Comparison of ENCODE assay signal across 25 cellular contexts in the genomic region with DNA sequence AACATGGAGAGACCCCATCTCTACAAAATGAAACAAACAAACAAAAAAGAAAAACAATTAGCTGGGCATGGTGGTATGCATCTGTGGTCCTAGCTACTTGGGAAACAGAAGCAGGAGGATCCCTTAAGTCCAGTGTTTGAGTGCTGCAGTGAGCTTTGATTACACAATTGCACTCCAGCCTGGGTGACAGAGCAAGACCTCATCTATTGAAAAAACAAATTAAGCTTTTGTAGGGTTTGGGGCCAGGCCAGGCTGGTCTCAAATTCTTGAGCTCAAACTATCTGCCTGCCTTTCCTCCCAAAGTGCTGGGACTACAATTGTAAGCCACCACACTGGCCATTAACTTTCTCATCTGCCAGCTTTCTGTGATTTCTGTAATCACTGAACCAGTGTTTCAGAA. TPM values are rescaled to one million over a fixed set of nuclear protein-coding genes. Genes with fewer than 3 reads are reported as not detected.
DNase-seq lines count a peak whose midpoint lies in the region; ATAC-seq and TF ChIP-seq lines count a peak whose summit lies in the region.
"Had no signal": no experiment of that assay in that cellular context is flagged by ENCODE, and none has a peak within 500 bp of the region (broad histone marks: within the 10 kb centered on the region; RNA-seq: fewer than 3 reads in every experiment).

No MANE protein-coding gene starts in this region.

- H3K4me3 ChIP-seq in AG10803 (ENCODE audit: low read length): no peak overlapping the region
- no peak overlapping the region for H3K4me3 ChIP-seq in MG63
- peak overlapping the region in 2 of 59 donors; percentile 31 to 38 for H3K4me3 ChIP-seq in dorsolateral prefrontal cortex
- no peak overlapping the region for H3K4me3 ChIP-seq in left lung
- H3K4me3 ChIP-seq: heart right ventricle, thoracic aorta, vagina had no signal

- H3K4me1 Mint-ChIP-seq in HFFc6 (ENCODE audit: low read depth): peaks cover 25% of the 10 kb centered on the region
- H3K4me1 Mint-ChIP-seq: CD14-positive monocyte had no signal

- intact Hi-C loops in dorsolateral prefrontal cortex (cut with DNase I) (loop anchor here in 1 of 2 donors (5.0 kb wide), 1 partner anchor 60 kb away; a partner anchor contains a TSS), left lung (cut with DNase I) (no loop called here)

- H3K4me1 ChIP-seq in left lung: no peaks in the 10 kb centered on the region

- H3K27ac ChIP-seq in dorsolateral prefrontal cortex (peak overlapping the region in 58 of 59 donors; percentile 17 to 96 (median 86)), left lung (no peak overlapping the region)
- H3K27ac ChIP-seq: thoracic aorta, vagina had no signal

- H3K36me3 Mint-ChIP-seq in HFFc6 (ENCODE audit: low read depth): peaks cover 31% of the 10 kb centered on the region

- H3K9me3 ChIP-seq in MG63 (no peaks in the 10 kb centered on the region), left lung (no peaks in the 10 kb centered on the region)
- H3K9me3 ChIP-seq: heart right ventricle, thoracic aorta, vagina had no signal

- CTCF ChIA-PET in HEK293T (lab: Yijun Ruan, JAX): interaction anchor here (0.7 to 1.6 kb wide), 2 partner anchors 27 to 100 kb away, joined by 3 to 6 read pairs; a partner anchor contains a TSS

- no peak overlapping the region for H3K4me3 Mint-ChIP-seq in HFFc6
- H3K4me3 Mint-ChIP-seq: activated CD4-positive, alpha-beta memory T cell treated with anti-CD3 and anti-CD28 coated beads for 36 hours; activated naive CD8-positive, alpha-beta T cell treated with anti-CD3 and anti-CD28 coated beads, Interleukin-2, amount 50 U/mL, for 24 hours; CD14-positive monocyte; stimulated activated naive B cell treated with anti-CD40 and anti-IgM and Interleukin-4, amounts not matched to agents 10 μg/mL and 1 μg/mL and 100 μg/mL, for 72 hours had no signal

- H3K27me3 Mint-ChIP-seq in HFFc6 (ENCODE audit: insufficient read depth): no peaks in the 10 kb centered on the region
- H3K27me3 Mint-ChIP-seq: activated CD4-positive, alpha-beta memory T cell treated with anti-CD3 and anti-CD28 coated beads for 36 hours; activated naive CD8-positive, alpha-beta T cell treated with anti-CD3 and anti-CD28 coated beads, Interleukin-2, amount 50 U/mL, for 24 hours; stimulated activated naive B cell treated with anti-CD40 and anti-IgM and Interleukin-4, amounts not matched to agents 10 μg/mL and 1 μg/mL and 100 μg/mL, for 72 hours had no signal

- peak; percentile 42 for ATAC-seq in left lung
- ATAC-seq in HG03520 (IDR thresholded peaks at IDR 0.05; ENCODE audit: unreplicated experiment): no peak
- ATAC-seq: activated naive CD8-positive, alpha-beta T cell treated with anti-CD3 and anti-CD28 coated beads, Interleukin-2, amount 50 U/mL, for 24 hours; HCT116; heart right ventricle; left cardiac atrium; stimulated activated naive B cell treated with anti-CD40 and anti-IgM and Interleukin-4, amounts not matched to agents 10 μg/mL and 1 μg/mL and 100 μg/mL, for 72 hours had no signal

- H3K27me3 ChIP-seq in MG63 (no peaks in the 10 kb centered on the region), dorsolateral prefrontal cortex (no peaks in the 10 kb centered on the region), left lung (no peaks in the 10 kb centered on the region)
- H3K27me3 ChIP-seq: heart right ventricle, vagina had no signal

- POLR2A ChIA-PET in HEK293T (lab: Yijun Ruan, JAX): no interaction called here

- TF ChIP-seq CTCF in AG10803 (conservative IDR thresholded peaks at IDR 0.05; ENCODE audit: low read length): no peak
- no peak for TF ChIP-seq CTCF in dorsolateral prefrontal cortex (IDR thresholded peaks at IDR 0.05 in 54 of 56, conservative IDR thresholded peaks at IDR 0.05 in 2 of 56; ENCODE audit: low read depth in 1 of 56, partially characterized antibody in 56 of 56)
- TF ChIP-seq CTCF in left lung (IDR thresholded peaks at IDR 0.05): no peak
- TF ChIP-seq CTCF in HFFc6 (IDR thresholded peaks at IDR 0.05): no peak

- H3K36me3 ChIP-seq in MG63: peaks cover 38% of the 10 kb centered on the region
- peaks cover 0 to 53% of the 10 kb centered on the region in 2 donors for H3K36me3 ChIP-seq in left lung
- H3K36me3 ChIP-seq: thoracic aorta had no signal

- H3K9me3 Mint-ChIP-seq in HFFc6: no peaks in the 10 kb centered on the region
- H3K9me3 Mint-ChIP-seq: activated CD4-positive, alpha-beta memory T cell treated with anti-CD3 and anti-CD28 coated beads for 36 hours; activated naive CD8-positive, alpha-beta T cell treated with anti-CD3 and anti-CD28 coated beads, Interleukin-2, amount 50 U/mL, for 24 hours; activated T-helper 2 cell treated with anti-CD3 and anti-CD28 coated beads, Interferon-gamma antibody, Interleukin-2, Interleukin-4, amounts not matched to agents 10 μg/mL and 5 μg/mL and 100 μg/mL, durations not matched to agents 14 hours and 24 hours and 36 hours; CD14-positive monocyte; stimulated activated naive B cell treated with anti-CD40 and anti-IgM and Interleukin-4, amounts not matched to agents 10 μg/mL and 1 μg/mL and 100 μg/mL, for 72 hours had no signal

- DNase-seq in AG10803 (ENCODE audit: low read depth): peak; percentile 60
- DNase-seq in MG63: peak; percentile 5
- DNase-seq in dorsolateral prefrontal cortex: no peak
- no peak for DNase-seq in left lung
- no peak for DNase-seq in NAMALWA (ENCODE audit: low spot score)
- DNase-seq in HFFc6: no peak
- DNase-seq in HEK293T (ENCODE audit: extremely low spot score): no peak
- DNase-seq: activated CD4-positive, alpha-beta memory T cell treated with anti-CD3 and anti-CD28 coated beads for 36 hours; activated CD4-positive, CD25-positive, alpha-beta regulatory T cell; activated naive CD8-positive, alpha-beta T cell treated with anti-CD3 and anti-CD28 coated beads, Interleukin-2, amount 50 U/mL, for 24 hours; heart right ventricle; KBM-7; left cardiac atrium; mesenchymal stem cell; NCI-H1436; OCI-M1; stimulated activated CD4-positive, alpha-beta T cell treated with anti-CD3 and anti-CD28 coated beads, Interleukin-2, amount 100 ng/mL, for 48 hours; stimulated activated naive B cell treated with anti-CD40 and anti-IgM and Interleukin-4, amounts not matched to agents 10 μg/mL and 1 μg/mL and 100 μg/mL, for 72 hours; T-helper 9 cell had no signal

- H3K27ac Mint-ChIP-seq in HFFc6: no peak overlapping the region
- H3K27ac Mint-ChIP-seq: activated CD4-positive, alpha-beta memory T cell treated with anti-CD3 and anti-CD28 coated beads for 36 hours; activated naive CD8-positive, alpha-beta T cell treated with anti-CD3 and anti-CD28 coated beads, Interleukin-2, amount 50 U/mL, for 24 hours; activated T-helper 2 cell treated with anti-CD3 and anti-CD28 coated beads, Interferon-gamma antibody, Interleukin-2, Interleukin-4, amounts not matched to agents 10 μg/mL and 5 μg/mL and 100 μg/mL, durations not matched to agents 14 hours and 24 hours and 36 hours; CD14-positive monocyte; stimulated activated naive B cell treated with anti-CD40 and anti-IgM and Interleukin-4, amounts not matched to agents 10 μg/mL and 1 μg/mL and 100 μg/mL, for 72 hours had no signal

TF ChIP-seq in HEK293T, 16 proteins besides CTCF, POLR2A, EP300 and RAD21:
- TF ChIP-seq BHLHE40 (IDR thresholded peaks at IDR 0.05; ENCODE audit: borderline replicate concordance) (no peak), CTBP1 (IDR thresholded peaks at IDR 0.05; ENCODE audit: borderline replicate concordance) (no peak), TARDBP (IDR thresholded peaks at IDR 0.05) (no peak), ELF4 (IDR thresholded peaks at IDR 0.05) (no peak), ZNF384 (IDR thresholded peaks at IDR 0.05) (no peak), SP1 (IDR thresholded peaks at IDR 0.05) (no peak), FOXK2 (IDR thresholded peaks at IDR 0.05) (no peak), SUZ12 (IDR thresholded peaks at IDR 0.05) (no peak), HDGF (IDR thresholded peaks at IDR 0.05; ENCODE audit: borderline replicate concordance) (no peak), FOXM1 (IDR thresholded peaks at IDR 0.05; ENCODE audit: borderline replicate concordance) (no peak), L3MBTL2 (conservative IDR thresholded peaks at IDR 0.05) (no peak), FOXA1 (IDR thresholded peaks at IDR 0.05) (no peak), NFRKB (IDR thresholded peaks at IDR 0.05) (no peak)
- TF ChIP-seq, protein P1, sequence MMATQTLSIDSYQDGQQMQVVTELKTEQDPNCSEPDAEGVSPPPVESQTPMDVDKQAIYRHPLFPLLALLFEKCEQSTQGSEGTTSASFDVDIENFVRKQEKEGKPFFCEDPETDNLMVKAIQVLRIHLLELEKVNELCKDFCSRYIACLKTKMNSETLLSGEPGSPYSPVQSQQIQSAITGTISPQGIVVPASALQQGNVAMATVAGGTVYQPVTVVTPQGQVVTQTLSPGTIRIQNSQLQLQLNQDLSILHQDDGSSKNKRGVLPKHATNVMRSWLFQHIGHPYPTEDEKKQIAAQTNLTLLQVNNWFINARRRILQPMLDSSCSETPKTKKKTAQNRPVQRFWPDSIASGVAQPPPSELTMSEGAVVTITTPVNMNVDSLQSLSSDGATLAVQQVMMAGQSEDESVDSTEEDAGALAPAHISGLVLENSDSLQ (IDR thresholded peaks at IDR 0.05): no peak

RNA-seq across cellular contexts. Expression of a gene that starts 27.2 kb away (rescaled TPM):
- 44.1 and 45.5 TPM in 2 replicates for total RNA-seq in MG63 (2014; rRNA removed; shearing (Covaris generic); ENCODE audit: low replicate concordance)
- total RNA-seq in dorsolateral prefrontal cortex (100 to 1,000 TPM in 69 of 120 experiments, 10 to 100 TPM in 51; 61.8 to 202 (median 104) TPM), left lung (10 to 100 TPM; 36.2 to 41.1 TPM)
- 100 to 1,000 TPM in 4 of 6 experiments, 10 to 100 TPM in 2; 97.8 to 164 (median 107) TPM for total RNA-seq in HFFc6 (2021; fragmentation: NEBNext Ultra II Directional; extraction: Animal tissue kit (Norgen Biotek cat#: 25700))

RNA-seq across cellular contexts. Expression of a gene that starts 29.2 kb away (rescaled TPM):
- total RNA-seq in MG63 (2014; rRNA removed; shearing (Covaris generic); ENCODE audit: low replicate concordance): 5.7 and 7.2 TPM in 2 replicates
- 10 to 100 TPM; 16.1 to 37.3 (median 24.7) TPM for total RNA-seq in dorsolateral prefrontal cortex
- 1 to 10 TPM; 8.7 to 9.1 TPM for total RNA-seq in left lung
- 10 to 100 TPM in 5 of 6 experiments, 1 to 10 TPM in 1; 8.8 to 13.0 (median 11.0) TPM for total RNA-seq in HFFc6 (2021; fragmentation: NEBNext Ultra II Directional; extraction: Animal tissue kit (Norgen Biotek cat#: 25700))

RNA-seq across cellular contexts. Expression of a gene that starts 59.9 kb away (rescaled TPM):
- total RNA-seq in MG63 (2014; rRNA removed; shearing (Covaris generic); ENCODE audit: low replicate concordance): 2.5 and 3.4 TPM in 2 replicates
- total RNA-seq in dorsolateral prefrontal cortex: 10 to 100 TPM in 4 of 120 experiments, 1 to 10 TPM in 116; 2.3 to 12.6 (median 5.5) TPM
- total RNA-seq in left lung: 10 to 100 TPM; 14.9 to 15.1 TPM
- 10 to 100 TPM; 11.9 to 14.5 (median 12.9) TPM for total RNA-seq in HFFc6 (2021; fragmentation: NEBNext Ultra II Directional; extraction: Animal tissue kit (Norgen Biotek cat#: 25700))

Comparison
In these comparisons a context has a peak if more than half of its experiments do, and no peak if none do; other contexts are left out.
1. DNase-seq: peak in AG10803 (single experiment) and MG63 (single experiment); none in dorsolateral prefrontal cortex (0 of 10), left lung (0 of 2), NAMALWA (single experiment), HFFc6 (single experiment) and HEK293T (single experiment).
2. H3K27ac ChIP-seq: peak in dorsolateral prefrontal cortex (58 of 59); none in left lung (0 of 2).